ENCODE assay signal across 1 cellular context in the genomic region with DNA sequence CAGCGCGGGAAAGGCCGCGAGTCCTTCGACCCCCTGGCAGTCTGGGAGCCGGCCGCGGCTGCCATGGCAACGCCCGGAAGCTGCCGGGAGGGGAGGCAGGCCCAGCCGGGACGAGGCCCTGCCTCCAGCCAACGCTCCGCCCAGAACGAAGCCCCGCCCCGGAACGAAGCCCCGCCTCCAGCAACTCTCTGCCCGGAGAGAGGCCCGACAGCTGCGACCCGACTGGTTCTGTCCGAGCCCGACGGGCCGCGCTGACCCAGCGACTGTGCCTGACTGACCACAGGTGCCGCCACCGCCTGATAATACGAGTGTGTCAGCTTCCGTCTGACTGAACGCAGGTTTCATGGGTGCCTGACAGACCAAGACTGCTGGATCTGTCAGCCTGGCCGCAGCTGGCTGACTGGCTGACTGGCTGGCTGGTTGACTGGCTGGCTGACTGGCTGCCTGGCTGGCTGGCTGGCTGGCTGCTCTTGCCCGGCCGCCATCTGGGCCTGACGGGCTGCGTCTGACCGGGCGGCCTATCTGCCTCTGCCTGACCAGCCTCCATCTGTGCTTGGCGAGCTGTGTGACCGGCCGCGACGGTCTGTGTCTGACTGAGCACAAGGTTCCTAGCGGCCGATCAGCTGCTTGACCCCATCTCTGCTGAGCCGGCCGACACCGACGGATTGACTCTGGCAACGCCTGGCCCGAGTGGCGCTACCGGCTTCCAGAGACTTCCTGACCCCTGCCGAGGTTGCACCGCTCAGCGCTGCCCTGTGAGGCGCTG.
TF ChIP-seq lines count a peak whose summit lies in the region.

No MANE protein-coding gene starts in this region.

TF ChIP-seq in HepG2, 621 proteins besides CTCF, POLR2A, EP300 and RAD21 (continued from another document and continues in another):
- TF ChIP-seq, protein P1, sequence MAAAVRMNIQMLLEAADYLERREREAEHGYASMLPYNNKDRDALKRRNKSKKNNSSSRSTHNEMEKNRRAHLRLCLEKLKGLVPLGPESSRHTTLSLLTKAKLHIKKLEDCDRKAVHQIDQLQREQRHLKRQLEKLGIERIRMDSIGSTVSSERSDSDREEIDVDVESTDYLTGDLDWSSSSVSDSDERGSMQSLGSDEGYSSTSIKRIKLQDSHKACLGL (CRISPR knock-in tag; IDR thresholded peaks at IDR 0.05), result peak; percentile 79; the same call in 1 of the 2 replicates
- TF ChIP-seq FOXO1 (CRISPR knock-in tag; IDR thresholded peaks at IDR 0.05), result peak; percentile 47
- TF ChIP-seq ASH2L (IDR thresholded peaks at IDR 0.05; ENCODE audit: insufficient read length, low read depth, low read length), result peak; percentile 62
- no peak for TF ChIP-seq SOX6 (IDR thresholded peaks at IDR 0.05)
- peak; percentile 80 for TF ChIP-seq SOX6 (CRISPR knock-in tag; IDR thresholded peaks at IDR 0.05)
- TF ChIP-seq IKZF4 (CRISPR knock-in tag; IDR thresholded peaks at IDR 0.05; ENCODE audit: borderline replicate concordance, low read depth, not compliant biosample characterization), result peak; percentile 88
- no peak for TF ChIP-seq HOXD1 (CRISPR knock-in tag; IDR thresholded peaks at IDR 0.05)
- TF ChIP-seq YY1 (IDR thresholded peaks at IDR 0.05; ENCODE audit: insufficient read depth, insufficient replicate concordance, low read depth, low read length), result peak; percentile 31
- TF ChIP-seq ZNF781 (CRISPR knock-in tag; IDR thresholded peaks at IDR 0.05; ENCODE audit: borderline replicate concordance, not compliant biosample characterization), result peak; percentile 30
- TF ChIP-seq, protein P2, sequence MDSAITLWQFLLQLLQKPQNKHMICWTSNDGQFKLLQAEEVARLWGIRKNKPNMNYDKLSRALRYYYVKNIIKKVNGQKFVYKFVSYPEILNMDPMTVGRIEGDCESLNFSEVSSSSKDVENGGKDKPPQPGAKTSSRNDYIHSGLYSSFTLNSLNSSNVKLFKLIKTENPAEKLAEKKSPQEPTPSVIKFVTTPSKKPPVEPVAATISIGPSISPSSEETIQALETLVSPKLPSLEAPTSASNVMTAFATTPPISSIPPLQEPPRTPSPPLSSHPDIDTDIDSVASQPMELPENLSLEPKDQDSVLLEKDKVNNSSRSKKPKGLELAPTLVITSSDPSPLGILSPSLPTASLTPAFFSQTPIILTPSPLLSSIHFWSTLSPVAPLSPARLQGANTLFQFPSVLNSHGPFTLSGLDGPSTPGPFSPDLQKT (CRISPR knock-in tag; IDR thresholded peaks at IDR 0.05; ENCODE audit: borderline replicate concordance), result no peak
- TF ChIP-seq RXRB (CRISPR knock-in tag; IDR thresholded peaks at IDR 0.05; ENCODE audit: borderline replicate concordance), result peak; percentile 48; the same call in 1 of the 2 replicates
- TF ChIP-seq, protein P3, sequence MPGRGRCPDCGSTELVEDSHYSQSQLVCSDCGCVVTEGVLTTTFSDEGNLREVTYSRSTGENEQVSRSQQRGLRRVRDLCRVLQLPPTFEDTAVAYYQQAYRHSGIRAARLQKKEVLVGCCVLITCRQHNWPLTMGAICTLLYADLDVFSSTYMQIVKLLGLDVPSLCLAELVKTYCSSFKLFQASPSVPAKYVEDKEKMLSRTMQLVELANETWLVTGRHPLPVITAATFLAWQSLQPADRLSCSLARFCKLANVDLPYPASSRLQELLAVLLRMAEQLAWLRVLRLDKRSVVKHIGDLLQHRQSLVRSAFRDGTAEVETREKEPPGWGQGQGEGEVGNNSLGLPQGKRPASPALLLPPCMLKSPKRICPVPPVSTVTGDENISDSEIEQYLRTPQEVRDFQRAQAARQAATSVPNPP (CRISPR knock-in tag; IDR thresholded peaks at IDR 0.05), result peak; percentile 56; the same call in 1 of the 2 replicates
- peak; percentile 75; the same call in 1 of the 2 replicates for TF ChIP-seq DNMT3B (CRISPR knock-in tag; conservative IDR thresholded peaks at IDR 0.05)
- TF ChIP-seq AHR (CRISPR knock-in tag; IDR thresholded peaks at IDR 0.05), result no peak
- peak; percentile 89; the same call in 1 of the 2 replicates for TF ChIP-seq ZNF354B (CRISPR knock-in tag; IDR thresholded peaks at IDR 0.05)
- TF ChIP-seq, protein P4, sequence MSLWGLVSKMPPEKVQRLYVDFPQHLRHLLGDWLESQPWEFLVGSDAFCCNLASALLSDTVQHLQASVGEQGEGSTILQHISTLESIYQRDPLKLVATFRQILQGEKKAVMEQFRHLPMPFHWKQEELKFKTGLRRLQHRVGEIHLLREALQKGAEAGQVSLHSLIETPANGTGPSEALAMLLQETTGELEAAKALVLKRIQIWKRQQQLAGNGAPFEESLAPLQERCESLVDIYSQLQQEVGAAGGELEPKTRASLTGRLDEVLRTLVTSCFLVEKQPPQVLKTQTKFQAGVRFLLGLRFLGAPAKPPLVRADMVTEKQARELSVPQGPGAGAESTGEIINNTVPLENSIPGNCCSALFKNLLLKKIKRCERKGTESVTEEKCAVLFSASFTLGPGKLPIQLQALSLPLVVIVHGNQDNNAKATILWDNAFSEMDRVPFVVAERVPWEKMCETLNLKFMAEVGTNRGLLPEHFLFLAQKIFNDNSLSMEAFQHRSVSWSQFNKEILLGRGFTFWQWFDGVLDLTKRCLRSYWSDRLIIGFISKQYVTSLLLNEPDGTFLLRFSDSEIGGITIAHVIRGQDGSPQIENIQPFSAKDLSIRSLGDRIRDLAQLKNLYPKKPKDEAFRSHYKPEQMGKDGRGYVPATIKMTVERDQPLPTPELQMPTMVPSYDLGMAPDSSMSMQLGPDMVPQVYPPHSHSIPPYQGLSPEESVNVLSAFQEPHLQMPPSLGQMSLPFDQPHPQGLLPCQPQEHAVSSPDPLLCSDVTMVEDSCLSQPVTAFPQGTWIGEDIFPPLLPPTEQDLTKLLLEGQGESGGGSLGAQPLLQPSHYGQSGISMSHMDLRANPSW (CRISPR knock-in tag; IDR thresholded peaks at IDR 0.05; ENCODE audit: borderline replicate concordance), result no peak; the same call in 1 of the 2 replicates
- TF ChIP-seq HNRNPLL (IDR thresholded peaks at IDR 0.05; ENCODE audit: low read depth, low read length, poor library complexity, severe bottlenecking), result peak; percentile 79
- no peak for TF ChIP-seq ZNF510 (CRISPR knock-in tag; IDR thresholded peaks at IDR 0.05; ENCODE audit: low read depth)
- peak; percentile 29; the same call in 1 of the 2 replicates for TF ChIP-seq SAFB2 (CRISPR knock-in tag; IDR thresholded peaks at IDR 0.05; ENCODE audit: borderline replicate concordance, low read depth)
- TF ChIP-seq EEA1 (CRISPR knock-in tag; IDR thresholded peaks at IDR 0.05; ENCODE audit: borderline replicate concordance), result no peak; the same call in 1 of the 2 replicates
- TF ChIP-seq ZKSCAN5 (CRISPR knock-in tag; IDR thresholded peaks at IDR 0.05), result peak; percentile 29; the same call in 1 of the 2 replicates
- TF ChIP-seq, protein P5, sequence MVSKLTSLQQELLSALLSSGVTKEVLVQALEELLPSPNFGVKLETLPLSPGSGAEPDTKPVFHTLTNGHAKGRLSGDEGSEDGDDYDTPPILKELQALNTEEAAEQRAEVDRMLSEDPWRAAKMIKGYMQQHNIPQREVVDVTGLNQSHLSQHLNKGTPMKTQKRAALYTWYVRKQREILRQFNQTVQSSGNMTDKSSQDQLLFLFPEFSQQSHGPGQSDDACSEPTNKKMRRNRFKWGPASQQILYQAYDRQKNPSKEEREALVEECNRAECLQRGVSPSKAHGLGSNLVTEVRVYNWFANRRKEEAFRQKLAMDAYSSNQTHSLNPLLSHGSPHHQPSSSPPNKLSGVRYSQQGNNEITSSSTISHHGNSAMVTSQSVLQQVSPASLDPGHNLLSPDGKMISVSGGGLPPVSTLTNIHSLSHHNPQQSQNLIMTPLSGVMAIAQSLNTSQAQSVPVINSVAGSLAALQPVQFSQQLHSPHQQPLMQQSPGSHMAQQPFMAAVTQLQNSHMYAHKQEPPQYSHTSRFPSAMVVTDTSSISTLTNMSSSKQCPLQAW (CRISPR knock-in tag; IDR thresholded peaks at IDR 0.05), result peak; percentile 67
- TF ChIP-seq ZNF724P (CRISPR knock-in tag; IDR thresholded peaks at IDR 0.05; ENCODE audit: borderline replicate concordance), result peak; percentile 66; the same call in 1 of the 2 replicates
- peak; percentile 72 for TF ChIP-seq ZNF225 (CRISPR knock-in tag; IDR thresholded peaks at IDR 0.05)
- TF ChIP-seq, protein P6, sequence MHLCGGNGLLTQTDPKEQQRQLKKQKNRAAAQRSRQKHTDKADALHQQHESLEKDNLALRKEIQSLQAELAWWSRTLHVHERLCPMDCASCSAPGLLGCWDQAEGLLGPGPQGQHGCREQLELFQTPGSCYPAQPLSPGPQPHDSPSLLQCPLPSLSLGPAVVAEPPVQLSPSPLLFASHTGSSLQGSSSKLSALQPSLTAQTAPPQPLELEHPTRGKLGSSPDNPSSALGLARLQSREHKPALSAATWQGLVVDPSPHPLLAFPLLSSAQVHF (CRISPR knock-in tag; IDR thresholded peaks at IDR 0.05), result no peak
- no peak for TF ChIP-seq ZNF564 (CRISPR knock-in tag; IDR thresholded peaks at IDR 0.05)
- TF ChIP-seq MAZ (IDR thresholded peaks at IDR 0.05; ENCODE audit: borderline replicate concordance, low read depth, low read length), result 0 out of 2 replicates have a peak, but pooled peaks have one; percentile 78
- TF ChIP-seq MAZ (CRISPR knock-in tag; IDR thresholded peaks at IDR 0.05; ENCODE audit: low read depth), result peak; percentile 78
- TF ChIP-seq ZBTB21 (CRISPR knock-in tag; IDR thresholded peaks at IDR 0.05), result no peak
- TF ChIP-seq ZNF556 (CRISPR knock-in tag; IDR thresholded peaks at IDR 0.05; ENCODE audit: borderline replicate concordance), result peak; percentile 13; the same call in 1 of the 2 replicates
- peak; percentile 59 for TF ChIP-seq ATF7-NPFF (CRISPR knock-in tag; IDR thresholded peaks at IDR 0.05; ENCODE audit: low read depth)
- TF ChIP-seq, protein P7, sequence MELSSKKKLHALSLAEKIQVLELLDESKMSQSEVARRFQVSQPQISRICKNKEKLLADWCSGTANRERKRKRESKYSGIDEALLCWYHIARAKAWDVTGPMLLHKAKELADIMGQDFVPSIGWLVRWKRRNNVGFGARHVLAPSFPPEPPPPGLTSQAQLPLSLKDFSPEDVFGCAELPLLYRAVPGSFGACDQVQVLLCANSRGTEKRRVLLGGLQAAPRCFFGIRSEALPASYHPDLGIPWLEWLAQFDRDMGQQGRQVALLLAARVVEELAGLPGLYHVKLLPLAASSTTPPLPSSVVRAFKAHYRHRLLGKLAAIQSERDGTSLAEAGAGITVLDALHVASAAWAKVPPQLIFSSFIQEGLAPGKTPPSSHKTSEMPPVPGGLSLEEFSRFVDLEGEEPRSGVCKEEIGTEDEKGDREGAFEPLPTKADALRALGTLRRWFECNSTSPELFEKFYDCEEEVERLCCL (CRISPR knock-in tag; IDR thresholded peaks at IDR 0.05; ENCODE audit: borderline replicate concordance), result peak; percentile 58; the same call in 1 of the 2 replicates
- no peak for TF ChIP-seq SNAI1 (CRISPR knock-in tag; IDR thresholded peaks at IDR 0.05; ENCODE audit: borderline replicate concordance)
- no peak for TF ChIP-seq ELF3 (CRISPR knock-in tag; IDR thresholded peaks at IDR 0.05)
- no peak; the same call in 1 of the 2 replicates for TF ChIP-seq BORCS8-MEF2B (CRISPR knock-in tag; IDR thresholded peaks at IDR 0.05)
- TF ChIP-seq, protein P8, sequence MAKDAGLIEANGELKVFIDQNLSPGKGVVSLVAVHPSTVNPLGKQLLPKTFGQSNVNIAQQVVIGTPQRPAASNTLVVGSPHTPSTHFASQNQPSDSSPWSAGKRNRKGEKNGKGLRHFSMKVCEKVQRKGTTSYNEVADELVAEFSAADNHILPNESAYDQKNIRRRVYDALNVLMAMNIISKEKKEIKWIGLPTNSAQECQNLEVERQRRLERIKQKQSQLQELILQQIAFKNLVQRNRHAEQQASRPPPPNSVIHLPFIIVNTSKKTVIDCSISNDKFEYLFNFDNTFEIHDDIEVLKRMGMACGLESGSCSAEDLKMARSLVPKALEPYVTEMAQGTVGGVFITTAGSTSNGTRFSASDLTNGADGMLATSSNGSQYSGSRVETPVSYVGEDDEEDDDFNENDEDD (CRISPR knock-in tag; IDR thresholded peaks at IDR 0.05; ENCODE audit: borderline replicate concordance), result peak; percentile 81; the same call in 1 of the 2 replicates
- TF ChIP-seq RBAK (CRISPR knock-in tag; IDR thresholded peaks at IDR 0.05), result peak; percentile 50; the same call in 1 of the 2 replicates
- TF ChIP-seq, protein P9, sequence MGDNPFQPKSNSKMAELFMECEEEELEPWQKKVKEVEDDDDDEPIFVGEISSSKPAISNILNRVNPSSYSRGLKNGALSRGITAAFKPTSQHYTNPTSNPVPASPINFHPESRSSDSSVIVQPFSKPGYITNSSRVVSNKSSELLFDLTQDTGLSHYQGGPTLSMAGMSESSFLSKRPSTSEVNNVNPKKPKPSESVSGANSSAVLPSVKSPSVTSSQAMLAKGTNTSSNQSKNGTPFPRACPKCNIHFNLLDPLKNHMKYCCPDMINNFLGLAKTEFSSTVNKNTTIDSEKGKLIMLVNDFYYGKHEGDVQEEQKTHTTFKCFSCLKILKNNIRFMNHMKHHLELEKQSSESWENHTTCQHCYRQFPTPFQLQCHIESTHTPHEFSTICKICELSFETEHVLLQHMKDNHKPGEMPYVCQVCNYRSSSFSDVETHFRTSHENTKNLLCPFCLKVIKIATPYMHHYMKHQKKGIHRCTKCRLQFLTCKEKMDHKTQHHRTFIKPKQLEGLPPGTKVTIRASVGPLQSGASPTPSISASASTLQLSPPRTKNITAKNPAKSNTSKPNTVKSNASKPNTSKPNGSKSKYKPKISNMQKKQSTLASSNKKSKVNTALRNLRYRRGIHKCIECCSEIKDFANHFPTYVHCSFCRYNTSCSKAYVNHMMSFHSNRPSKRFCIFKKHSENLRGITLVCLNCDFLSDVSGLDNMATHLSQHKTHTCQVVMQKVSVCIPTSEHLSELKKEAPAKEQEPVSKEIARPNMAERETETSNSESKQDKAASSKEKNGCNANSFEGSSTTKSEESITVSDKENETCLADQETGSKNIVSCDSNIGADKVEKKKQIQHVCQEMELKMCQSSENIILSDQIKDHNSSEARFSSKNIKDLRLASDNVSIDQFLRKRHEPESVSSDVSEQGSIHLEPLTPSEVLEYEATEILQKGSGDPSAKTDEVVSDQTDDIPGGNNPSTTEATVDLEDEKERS (CRISPR knock-in tag; IDR thresholded peaks at IDR 0.05), result peak; percentile 94
- peak; percentile 74; the same call in 1 of the 2 replicates for TF ChIP-seq TGIF2 (CRISPR knock-in tag; IDR thresholded peaks at IDR 0.05)
- TF ChIP-seq ELF1 (CRISPR knock-in tag; IDR thresholded peaks at IDR 0.05), result peak; percentile 39; the same call in 1 of the 2 replicates
- peak; percentile 24; the same call in 1 of the 2 replicates for TF ChIP-seq ZNF124 (CRISPR knock-in tag; IDR thresholded peaks at IDR 0.05)
